Comparison of ENCODE assay signal across 27 cellular contexts in the genomic region with DNA sequence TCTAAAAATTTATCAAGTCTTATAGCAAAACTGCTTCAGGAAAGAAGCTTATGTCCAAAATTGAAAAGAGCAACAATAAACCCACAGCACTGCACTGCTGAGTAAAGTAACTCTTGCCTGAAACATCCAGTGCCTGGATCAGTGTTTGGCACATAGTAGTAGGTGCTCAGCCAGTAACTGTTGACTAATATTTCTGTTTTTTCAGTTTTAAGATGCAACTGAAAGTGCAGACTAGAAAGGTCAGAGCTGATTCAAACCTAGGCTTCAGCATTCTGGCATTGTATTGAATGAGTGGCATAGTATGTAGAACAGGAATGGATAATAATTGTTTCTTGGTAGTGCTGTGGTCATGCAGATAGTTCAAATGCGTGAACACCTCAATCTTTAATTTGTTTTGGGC.
DNase-seq lines count a peak whose midpoint lies in the region; ATAC-seq, FAIRE-seq and TF ChIP-seq lines count a peak whose summit lies in the region.
"Had no signal": no experiment of that assay in that cellular context is flagged by ENCODE, and none has a peak within 500 bp of the region (broad histone marks: within the 10 kb centered on the region; RNA-seq: fewer than 3 reads in every experiment).

No MANE protein-coding gene starts in this region.

- H2AFZ ChIP-seq in GM12878 (ENCODE audit: control insufficient read depth, low read depth, low read length), result no peak overlapping the region
- H2AFZ ChIP-seq: parathyroid adenoma had no signal

- H3K9ac ChIP-seq in GM12878 (ENCODE audit: control insufficient read depth, insufficient read depth, low read length), result no peak overlapping the region
- H3K9ac ChIP-seq: parathyroid adenoma, SK-N-SH had no signal

- H3K27me3 ChIP-seq in GM12878 (replicated peaks in 1 of 2; ENCODE audit: control insufficient read depth in 2 of 2, insufficient read depth in 2 of 2, low read length in 1 of 2), result no peaks in the 10 kb centered on the region
- H3K27me3 ChIP-seq: breast epithelium, left lung, spleen had no signal

- peak; percentile 14 for DNase-seq in activated CD4-positive, alpha-beta T cell treated with anti-CD3 and anti-CD28 coated beads for 48 hours
- DNase-seq in activated CD4-positive, alpha-beta T cell treated with anti-CD3 and anti-CD28 coated beads, Interleukin-2, amount 50 U/mL, for 1 hour, result no peak
- peak; percentile 16 for DNase-seq in stimulated activated CD4-positive, alpha-beta T cell treated with anti-CD3 and anti-CD28 coated beads, Interleukin-15, amount 100 ng/mL, for 24 hours
- DNase-seq in stimulated activated CD4-positive, alpha-beta T cell treated with anti-CD3 and anti-CD28 coated beads, Interleukin-2, amount 100 ng/mL, for 48 hours, result no peak
- DNase-seq in GM12878 (ENCODE audit: low read depth, low spot score) (no peak), RPMI8226 (no peak), SW 1271 (lab: John Stamatoyannopoulos, UW) (no peak), NCI-H510A treated with DMSO at 0.1 percent for 48 hours (lab: John Stamatoyannopoulos, UW) (no peak)
- DNase-seq: activated CD4-positive, alpha-beta T cell treated with anti-CD3 and anti-CD28 coated beads for 1 hour; activated CD8-positive, alpha-beta memory T cell treated with anti-CD3 and anti-CD28 coated beads, Interleukin-2, amount 50 U/mL, for 4 hours; activated gamma-delta T cell treated with Interleukin-2 at 50 U/mL for 16 hours; amygdala; H9; KG1; left lung; mesenchymal stem cell; MM.1S; NCI-H1436 treated with DMSO at 0.1 percent for 48 hours; right cardiac atrium; SK-N-SH; spleen; stimulated activated CD4-positive, alpha-beta T cell treated with anti-CD3 and anti-CD28 coated beads, Interleukin-4, amount 100 ng/mL, for 1 hour; T-helper 17 cell had no signal

- no peak for TF ChIP-seq EP300 in GM12878 (IDR thresholded peaks at IDR 0.05; ENCODE audit: borderline replicate concordance in 1 of 2, control insufficient read depth in 1 of 2, low read depth in 2 of 2, low read length in 2 of 2)

- no peak for TF ChIP-seq POLR2A in GM12878 (IDR thresholded peaks at IDR 0.05; ENCODE audit: low read depth, low read length)

- no peaks in the 10 kb centered on the region for H3K4me1 ChIP-seq in GM12878 (ENCODE audit: control insufficient read depth, insufficient read depth, low read length)
- H3K4me1 ChIP-seq: breast epithelium, parathyroid adenoma had no signal

- TF ChIP-seq CTCF in GM12878 (IDR thresholded peaks at IDR 0.05 in 2 of 3, conservative IDR thresholded peaks at IDR 0.05 in 1 of 3; ENCODE audit: control insufficient read depth in 2 of 3, extremely low read depth in 1 of 3, insufficient read depth in 1 of 3, low read depth in 3 of 3, low read length in 3 of 3), result no peak

- 59% methylated on average over 1 of the region's 1 CpG for WGBS in GM12878 (ENCODE audit: insufficient coverage, insufficient replicate concordance, low lambda C conversion rate, missing lambda C conversion rate)

- H3K36me3 ChIP-seq in GM12878 (ENCODE audit: control insufficient read depth in 2 of 2, insufficient read depth in 2 of 2, low read length in 1 of 2), result no peaks in the 10 kb centered on the region
- H3K36me3 ChIP-seq: breast epithelium, left lung, spleen had no signal

- peak overlapping the region; percentile 4; the same call in 1 of the 2 replicates for H3K4me2 ChIP-seq in GM12878 (ENCODE audit: control insufficient read depth, insufficient read depth)
- H3K4me2 ChIP-seq: SK-N-SH had no signal

- in situ Hi-C loops in GM12878 (cut with MboI), result no loop called here

- RAD21 ChIA-PET in GM12878 (lab: Charles Lee; ENCODE audit: unreplicated experiment), result interaction anchor here (0.8 to 1.4 kb wide), 4 partner anchors 12 to 67 kb away, joined by 3 to 4 read pairs (median 4); no protein-coding TSS in a partner anchor

- no peak overlapping the region for H3K4me3 ChIP-seq in GM12878
- H3K4me3 ChIP-seq: breast epithelium, left lung, spleen had no signal

- intact Hi-C loops in GM12878 (cut with micrococcal nuclease; ENCODE audit: unreplicated experiment), result no loop called here

- TF ChIP-seq RAD21 in GM12878 (IDR thresholded peaks at IDR 0.05; ENCODE audit: insufficient read depth, low read depth, low read length), result no peak

- H3K9me3 ChIP-seq in GM12878 (replicated peaks; ENCODE audit: control insufficient read depth, insufficient read depth, low read length), result no peaks in the 10 kb centered on the region; the same call in 2 of the 3 replicates
- H3K9me3 ChIP-seq: breast epithelium, left lung, SK-N-SH, spleen had no signal

- ATAC-seq in GM12878, result peak; percentile 88
- ATAC-seq: left lung, T-helper 17 cell had no signal

- no TSS peak for BruUV-seq in GM12878 (replicated peaks; lab: Mats Ljungman, UMichigan)

- no peaks in the 10 kb centered on the region for H3K79me2 ChIP-seq in GM12878 (ENCODE audit: control insufficient read depth, insufficient read depth, low read length)
- H3K79me2 ChIP-seq: parathyroid adenoma had no signal

- H3K27ac ChIP-seq in GM12878 (ENCODE audit: control insufficient read depth, insufficient read depth), result peak overlapping the region; percentile 33; the same call in 1 of the 2 replicates
- H3K27ac ChIP-seq: breast epithelium, left lung, parathyroid adenoma, spleen had no signal

- peak; percentile 83 for FAIRE-seq in GM12878 (lab: Jason Lieb, UNC)
- FAIRE-seq: endothelial cell of umbilical vein, urothelium cell line had no signal

- no peaks in the 10 kb centered on the region for H4K20me1 ChIP-seq in GM12878 (ENCODE audit: control insufficient read depth, insufficient read depth)

- SMC1A ChIA-PET in GM12878 (lab: Charles Lee; ENCODE audit: uncharacterized antibody, unreplicated experiment), result interaction anchor here (0.6 to 2.3 kb wide), 6 partner anchors 8 to 218 kb away, joined by 3 to 8 read pairs (median 4); no protein-coding TSS in a partner anchor

- POLR2A ChIA-PET in GM12878 (lab: Charles Lee), result no interaction called here

- CTCF ChIA-PET in GM12878 (lab: Yijun Ruan, JAX), result interaction anchor here (0.9 to 3.1 kb wide), 7 partner anchors 10 to 329 kb away, joined by 3 to 19 read pairs (median 4); no protein-coding TSS in a partner anchor

TF ChIP-seq in GM12878, 131 proteins besides CTCF, POLR2A, EP300 and RAD21:
- no peak for TF ChIP-seq ZNF274 (IDR thresholded peaks at IDR 0.05; ENCODE audit: insufficient read depth, insufficient read length)
- no peak for TF ChIP-seq MTA3 (IDR thresholded peaks at IDR 0.05; ENCODE audit: borderline replicate concordance, low read length)
- TF ChIP-seq ESRRA (IDR thresholded peaks at IDR 0.05; ENCODE audit: low read length), result no peak
- no peak for TF ChIP-seq MEF2B (IDR thresholded peaks at IDR 0.05; ENCODE audit: partially characterized antibody, poor library complexity, severe bottlenecking)
- TF ChIP-seq RELA (IDR thresholded peaks at IDR 0.05; ENCODE audit: borderline replicate concordance, partially characterized antibody), result no peak
- no peak for TF ChIP-seq KAT2A (conservative IDR thresholded peaks at IDR 0.05; ENCODE audit: control insufficient read depth, low read depth, low read length)
- TF ChIP-seq ATF7 (IDR thresholded peaks at IDR 0.05; ENCODE audit: low read depth), result no peak
- TF ChIP-seq GABPA (IDR thresholded peaks at IDR 0.05; ENCODE audit: low read depth), result no peak
- no peak for TF ChIP-seq STAT3 (IDR thresholded peaks at IDR 0.05; ENCODE audit: low read depth, low read length)
- TF ChIP-seq, protein P1, sequence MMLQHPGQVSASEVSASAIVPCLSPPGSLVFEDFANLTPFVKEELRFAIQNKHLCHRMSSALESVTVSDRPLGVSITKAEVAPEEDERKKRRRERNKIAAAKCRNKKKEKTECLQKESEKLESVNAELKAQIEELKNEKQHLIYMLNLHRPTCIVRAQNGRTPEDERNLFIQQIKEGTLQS (IDR thresholded peaks at IDR 0.05; ENCODE audit: borderline replicate concordance, extremely low read depth, low read depth, low read length), result no peak

Comparison
In these comparisons a context has a peak if more than half of its experiments do, and no peak if none do; other contexts are left out.
1. DNase-seq: peak in activated CD4-positive, alpha-beta T cell treated with anti-CD3 and anti-CD28 coated beads for 48 hours (single experiment) and stimulated activated CD4-positive, alpha-beta T cell treated with anti-CD3 and anti-CD28 coated beads, Interleukin-15, amount 100 ng/mL, for 24 hours (single experiment); none in activated CD4-positive, alpha-beta T cell treated with anti-CD3 and anti-CD28 coated beads, Interleukin-2, amount 50 U/mL, for 1 hour (single experiment), stimulated activated CD4-positive, alpha-beta T cell treated with anti-CD3 and anti-CD28 coated beads, Interleukin-2, amount 100 ng/mL, for 48 hours (0 of 2), GM12878 (single experiment), RPMI8226 (single experiment), SW 1271 (0 of 2) and NCI-H510A treated with DMSO at 0.1 percent for 48 hours (single experiment).